31 cellular contexts compared by ENCODE assay signal in genomic region chr1:96191165-96191564, GRCh38.
"Had no signal": no experiment of that assay in that cellular context is flagged by ENCODE, and none has a peak within 500 bp of the region (broad histone marks: within the 10 kb centered on the region; RNA-seq: fewer than 3 reads in every experiment).

No MANE protein-coding gene starts in this region.

- H3K36me3 Mint-ChIP-seq: activated CD4-positive, alpha-beta memory T cell treated with anti-CD3 and anti-CD28 coated beads for 36 hours; activated CD8-positive, alpha-beta memory T cell treated with anti-CD3 and anti-CD28 coated beads, Interleukin-2, amount 10 ng/mL, durations not matched to agents 7 days and 5 days; activated naive CD4-positive, alpha-beta T cell treated with anti-CD3 and anti-CD28 coated beads, Interleukin-2, amount 10 ng/mL, durations not matched to agents 7 days and 5 days; activated naive CD8-positive, alpha-beta T cell treated with anti-CD3 and anti-CD28 coated beads, Interleukin-2, amount 10 ng/mL, durations not matched to agents 7 days and 5 days; brain had no signal

- H3K27me3 Mint-ChIP-seq: activated CD4-positive, alpha-beta memory T cell treated with anti-CD3 and anti-CD28 coated beads for 36 hours; activated CD4-positive, alpha-beta T cell treated with anti-CD3 and anti-CD28 coated beads for 36 hours; activated CD4-positive, alpha-beta T cell treated with anti-CD3 and anti-CD28 coated beads, Interleukin-2, amount 10 ng/mL, durations not matched to agents 24 days and 14 days; activated CD8-positive, alpha-beta memory T cell treated with anti-CD3 and anti-CD28 coated beads, Interleukin-2, amount 10 ng/mL, durations not matched to agents 7 days and 5 days; activated naive CD4-positive, alpha-beta T cell treated with anti-CD3 and anti-CD28 coated beads, Interleukin-2, amount 10 ng/mL, durations not matched to agents 7 days and 5 days; activated naive CD8-positive, alpha-beta T cell treated with anti-CD3 and anti-CD28 coated beads, Interleukin-2, amount 10 ng/mL, durations not matched to agents 7 days and 5 days; dendritic cell treated with granulocyte-macrophage colony-stimulating factor and Interleukin-4, amounts not matched to agents 40 ng/mL and 50 ng/mL, for 4 days; T-helper 17 cell had no signal

- H3K4me1 Mint-ChIP-seq: activated CD4-positive, alpha-beta T cell treated with anti-CD3 and anti-CD28 coated beads for 36 hours; activated CD4-positive, alpha-beta T cell treated with anti-CD3 and anti-CD28 coated beads, Interleukin-2, amount 10 ng/mL, durations not matched to agents 24 days and 14 days; activated CD8-positive, alpha-beta memory T cell treated with anti-CD3 and anti-CD28 coated beads, Interleukin-2, amount 10 ng/mL, durations not matched to agents 7 days and 5 days; activated naive CD4-positive, alpha-beta T cell treated with anti-CD3 and anti-CD28 coated beads, Interleukin-2, amount 10 ng/mL, durations not matched to agents 7 days and 5 days; activated naive CD8-positive, alpha-beta T cell treated with anti-CD3 and anti-CD28 coated beads, Interleukin-2, amount 10 ng/mL, durations not matched to agents 7 days and 5 days; brain; T-helper 17 cell had no signal

- H3K27ac Mint-ChIP-seq: activated CD4-positive, alpha-beta memory T cell treated with anti-CD3 and anti-CD28 coated beads for 36 hours; activated CD4-positive, alpha-beta T cell treated with anti-CD3 and anti-CD28 coated beads for 36 hours; activated CD4-positive, alpha-beta T cell treated with anti-CD3 and anti-CD28 coated beads, Interleukin-2, amount 10 ng/mL, durations not matched to agents 24 days and 14 days; activated CD8-positive, alpha-beta memory T cell treated with anti-CD3 and anti-CD28 coated beads, Interleukin-2, amount 10 ng/mL, durations not matched to agents 7 days and 5 days; activated CD8-positive, alpha-beta T cell treated with anti-CD3 and anti-CD28 coated beads, Interleukin-2, amount 10 ng/mL, durations not matched to agents 7 days and 5 days; activated naive CD4-positive, alpha-beta T cell treated with anti-CD3 and anti-CD28 coated beads, Interleukin-2, amount 10 ng/mL, durations not matched to agents 7 days and 5 days; activated naive CD4-positive, alpha-beta T cell treated with anti-CD3 and anti-CD28 coated beads, Interleukin-2, amount 50 U/mL, for 72 hours; activated naive CD8-positive, alpha-beta T cell treated with anti-CD3 and anti-CD28 coated beads, Interleukin-2, amount 10 ng/mL, durations not matched to agents 7 days and 5 days; activated T-helper 1 cell treated with anti-CD3 and anti-CD28 coated beads, Interleukin-12 subunit alpha, Interleukin-12 subunit beta, Interleukin-2, Interleukin-4 antibody, amounts not matched to agents 30 ng/mL and 10 ng/mL and 1 ng/mL, durations not matched to agents 14 hours and 24 hours and 36 hours; brain; dendritic cell treated with granulocyte-macrophage colony-stimulating factor and Interleukin-4, amounts not matched to agents 40 ng/mL and 50 ng/mL, for 4 days; T-helper 17 cell; T-helper 2 cell treated with Interferon-gamma antibody and Interleukin-4, amounts not matched to agents 5 μg/mL and 100 μg/mL, for 36 hours had no signal

- DNase-seq: activated CD4-positive, alpha-beta memory T cell treated with anti-CD3 and anti-CD28 coated beads for 36 hours; activated CD4-positive, alpha-beta T cell treated with anti-CD3 and anti-CD28 coated beads for 36 hours; activated CD4-positive, alpha-beta T cell treated with anti-CD3 and anti-CD28 coated beads, Interleukin-2, amount 10 ng/mL, durations not matched to agents 24 days and 14 days; activated CD4-positive, CD25-positive, alpha-beta regulatory T cell; activated CD4-positive, CD25-positive, alpha-beta regulatory T cell treated with anti-CD3 and anti-CD28 coated beads, Interleukin-2, amount 50 U/mL, for 72 hours; activated CD8-positive, alpha-beta memory T cell treated with anti-CD3 and anti-CD28 coated beads, Interleukin-2, amount 10 ng/mL, durations not matched to agents 7 days and 5 days; activated CD8-positive, alpha-beta memory T cell treated with anti-CD3 and anti-CD28 coated beads, Interleukin-2, amount 50 U/mL, for 4 hours; activated CD8-positive, alpha-beta T cell treated with anti-CD3 and anti-CD28 coated beads, Interleukin-2, amount 10 ng/mL, durations not matched to agents 7 days and 5 days; activated gamma-delta T cell; activated naive CD4-positive, alpha-beta T cell; activated naive CD4-positive, alpha-beta T cell treated with anti-CD3 and anti-CD28 coated beads, Interleukin-2, amount 10 ng/mL, durations not matched to agents 7 days and 5 days; activated naive CD8-positive, alpha-beta T cell treated with anti-CD3 and anti-CD28 coated beads, Interleukin-2, amount 10 ng/mL, durations not matched to agents 7 days and 5 days; activated T-cell treated with anti-CD3 and anti-CD28 coated beads, Interleukin-2, amount 50 U/mL, for 1 hour; activated T-cell treated with anti-CD3 and anti-CD28 coated beads, Interleukin-2, amount 50 U/mL, for 48 hours; central memory CD4-positive, alpha-beta T cell; cerebellar nuclear complex; dorsolateral prefrontal cortex; effector memory CD4-positive, alpha-beta T cell; erythroblast; foreskin melanocyte; heart right ventricle; T-helper 1 cell; T-helper 17 cell; T1000; WERI-Rb-1 had no signal

- ATAC-seq: activated CD4-positive, alpha-beta T cell treated with anti-CD3 and anti-CD28 coated beads for 36 hours; activated CD8-positive, alpha-beta memory T cell treated with anti-CD3 and anti-CD28 coated beads, Interleukin-2, amount 10 ng/mL, durations not matched to agents 7 days and 5 days; activated CD8-positive, alpha-beta T cell treated with anti-CD3 and anti-CD28 coated beads, Interleukin-2, amount 10 ng/mL, durations not matched to agents 7 days and 5 days; activated naive CD4-positive, alpha-beta T cell treated with anti-CD3 and anti-CD28 coated beads, Interleukin-2, amount 50 U/mL, for 72 hours; gastroesophageal sphincter; heart right ventricle; T-helper 17 cell had no signal

- H3K4me3 Mint-ChIP-seq: activated CD4-positive, alpha-beta memory T cell treated with anti-CD3 and anti-CD28 coated beads for 36 hours; activated CD4-positive, alpha-beta T cell treated with anti-CD3 and anti-CD28 coated beads for 36 hours; activated CD4-positive, alpha-beta T cell treated with anti-CD3 and anti-CD28 coated beads, Interleukin-2, amount 10 ng/mL, durations not matched to agents 24 days and 14 days; activated CD8-positive, alpha-beta memory T cell treated with anti-CD3 and anti-CD28 coated beads, Interleukin-2, amount 10 ng/mL, durations not matched to agents 7 days and 5 days; activated CD8-positive, alpha-beta T cell treated with anti-CD3 and anti-CD28 coated beads, Interleukin-2, amount 10 ng/mL, durations not matched to agents 7 days and 5 days; activated naive CD4-positive, alpha-beta T cell treated with anti-CD3 and anti-CD28 coated beads, Interleukin-2, amount 10 ng/mL, durations not matched to agents 7 days and 5 days; activated naive CD8-positive, alpha-beta T cell treated with anti-CD3 and anti-CD28 coated beads, Interleukin-2, amount 10 ng/mL, durations not matched to agents 7 days and 5 days; activated T-helper 1 cell treated with anti-CD3 and anti-CD28 coated beads, Interleukin-12 subunit alpha, Interleukin-12 subunit beta, Interleukin-2, Interleukin-4 antibody, amounts not matched to agents 30 ng/mL and 10 ng/mL and 1 ng/mL, durations not matched to agents 14 hours and 24 hours and 36 hours; brain; dendritic cell treated with granulocyte-macrophage colony-stimulating factor and Interleukin-4, amounts not matched to agents 40 ng/mL and 50 ng/mL, for 4 days; T-helper 17 cell; T-helper 2 cell treated with Interferon-gamma antibody and Interleukin-4, amounts not matched to agents 5 μg/mL and 100 μg/mL, for 36 hours had no signal
